23 cellular contexts compared by ENCODE assay signal in genomic region chr11:93845181-93846092, GRCh38. TPM values are rescaled to one million over a fixed set of nuclear protein-coding genes. Genes with fewer than 3 reads are reported as not detected.
DNase-seq lines count a peak whose midpoint lies in the region; ATAC-seq and TF ChIP-seq lines count a peak whose summit lies in the region.
"Had no signal": no experiment of that assay in that cellular context is flagged by ENCODE, and none has a peak within 500 bp of the region (broad histone marks: within the 10 kb centered on the region; RNA-seq: fewer than 3 reads in every experiment).

No MANE protein-coding gene starts in this region.

- H3K27me3 ChIP-seq in SK-N-SH (ENCODE audit: insufficient read depth) (no peaks in the 10 kb centered on the region), IMR-90 (ENCODE audit: control insufficient read depth, insufficient read depth, low read length) (no peaks in the 10 kb centered on the region), endodermal cell (ENCODE audit: control insufficient read depth, insufficient read depth, low read length, poor library complexity, severe bottlenecking) (no peaks in the 10 kb centered on the region)
- H3K27me3 ChIP-seq: MG63 had no signal

- no peak overlapping the region for H2AK9ac ChIP-seq in IMR-90 (replicated peaks; ENCODE audit: low read depth, low read length, poor library complexity)

- 65% methylated on average over 7 of the region's 8 CpGs for WGBS in SK-N-SH (ENCODE audit: low lambda C conversion rate)
- 100% methylated on average over 2 of the region's 8 CpGs; no CpG with 5 or more reads in 1 of the 2 experiments for WGBS in IMR-90 (ENCODE audit: extremely low coverage in 2 of 2, insufficient read length in 1 of 2), 2 experiments
- WGBS in endodermal cell (ENCODE audit: insufficient coverage in 1 of 2, insufficient read length in 1 of 2), 2 experiments, result 80 to 86% methylated on average over 7 to 8 of the region's 8 CpGs

- dilution Hi-C loops in IMR-90 (cut with HindIII; ENCODE audit: low sequenced_read_pairs, unreplicated experiment), result no loop called here

- no peak overlapping the region for H3K27ac Mint-ChIP-seq in endodermal cell
- H3K27ac Mint-ChIP-seq: IgD-negative memory B cell had no signal

- no peak overlapping the region; the same call in 1 of the 2 replicates for H4K5ac ChIP-seq in IMR-90 (ENCODE audit: low read depth, low read length)

- no peak overlapping the region for H3K4me3 ChIP-seq in SK-N-SH (ENCODE audit: low read depth in 2 of 2, low read length in 1 of 2)
- no peak overlapping the region for H3K4me3 ChIP-seq in IMR-90 (ENCODE audit: insufficient read depth, low read depth, low read length)
- H3K4me3 ChIP-seq in endodermal cell (ENCODE audit: low read length), result no peak overlapping the region
- H3K4me3 ChIP-seq: MG63 had no signal

- no peak for ATAC-seq in SK-N-SH treated with all-trans-retinoic acid at 6 μM for 48 hours
- ATAC-seq in IMR-90 (ENCODE audit: low read depth), result no peak
- no peak for ATAC-seq in HG03280 (IDR thresholded peaks at IDR 0.05; ENCODE audit: unreplicated experiment)
- ATAC-seq in HG02763 (IDR thresholded peaks at IDR 0.05; ENCODE audit: unreplicated experiment), result no peak

- no peaks in the 10 kb centered on the region for H3K9me2 ChIP-seq in SK-N-SH

- in situ Hi-C loops in IMR-90 (cut with MboI; ENCODE audit: low sequenced_read_pairs), result no loop called here

- H3K14ac ChIP-seq in IMR-90 (replicated peaks; ENCODE audit: low read depth, low read length), result no peak overlapping the region

- peak overlapping the region; percentile 45; the same call in 1 of the 2 replicates for H3K4ac ChIP-seq in IMR-90 (ENCODE audit: low read depth, low read length)

- BruUV-seq in IMR-90 (replicated peaks; lab: Mats Ljungman, UMichigan), result no TSS peak

- H3K18ac ChIP-seq in IMR-90 (ENCODE audit: low read depth, low read length), result peak overlapping the region; percentile 96; the same call in 1 of the 2 replicates

- H3K36me3 ChIP-seq in SK-N-SH (replicated peaks in 1 of 2; ENCODE audit: control insufficient read depth in 1 of 2, insufficient read depth in 2 of 2, low read length in 1 of 2) (no peaks in the 10 kb centered on the region), IMR-90 (ENCODE audit: control insufficient read depth, insufficient read depth, low read length) (no peaks in the 10 kb centered on the region), endodermal cell (ENCODE audit: control insufficient read depth, insufficient read depth, low read length) (no peaks in the 10 kb centered on the region)
- H3K36me3 ChIP-seq: MG63 had no signal

- POLR2A ChIA-PET in SK-N-SH (lab: Yijun Ruan, JAX), result no interaction called here
- POLR2A ChIA-PET in IMR-90 (lab: Charles Lee; ENCODE audit: unreplicated experiment), result no interaction called here

- intact Hi-C loops in IMR-90 (cut with micrococcal nuclease), result no loop called here

- H3K9me1 ChIP-seq in IMR-90 (ENCODE audit: insufficient read depth, low read length), result peaks cover 3% of the 10 kb centered on the region; the same call in 1 of the 2 replicates

- no peak for TF ChIP-seq CTCF in SK-N-SH (IDR thresholded peaks at IDR 0.05)
- no peak for TF ChIP-seq CTCF in IMR-90 (conservative IDR thresholded peaks at IDR 0.05; ENCODE audit: low read depth, low read length)
- TF ChIP-seq CTCF in endodermal cell (conservative IDR thresholded peaks at IDR 0.05), result no peak

- H2AK5ac ChIP-seq in IMR-90 (ENCODE audit: low read depth, low read length), result peak overlapping the region; percentile 84

- peak overlapping the region in 1 of 2 experiments; percentile 88; a peak in 1 of 4 replicates for H4K8ac ChIP-seq in IMR-90 (ENCODE audit: low read depth in 2 of 2, low read length in 2 of 2)

- TF ChIP-seq POLR2A in IMR-90 (IDR thresholded peaks at IDR 0.05; ENCODE audit: low read depth, low read length), result no peak

- H3K27me3 Mint-ChIP-seq in endodermal cell (ENCODE audit: insufficient read depth), result no peaks in the 10 kb centered on the region

- H3F3A ChIP-seq in SK-N-SH (replicated peaks; ENCODE audit: insufficient read depth), result peaks cover 3% of the 10 kb centered on the region

- H3K79me1 ChIP-seq in IMR-90 (ENCODE audit: low read depth in 1 of 2, low read length in 2 of 2), result no peaks in the 10 kb centered on the region

- H3K4me3 Mint-ChIP-seq in endodermal cell, result no peak overlapping the region
- H3K4me3 Mint-ChIP-seq: CD14-positive monocyte, IgD-negative memory B cell had no signal

- no peak overlapping the region; the same call in 2 of the 3 replicates for H2BK15ac ChIP-seq in IMR-90 (ENCODE audit: low read depth, low read length)

- no peak overlapping the region for H3K27ac ChIP-seq in SK-N-SH (ENCODE audit: low read depth in 2 of 2, low read length in 1 of 2)
- no peak overlapping the region for H3K27ac ChIP-seq in IMR-90 (ENCODE audit: insufficient read depth, low read length)
- H3K27ac ChIP-seq in endodermal cell (ENCODE audit: low read depth, low read length), result no peak overlapping the region
- H3K27ac ChIP-seq: HL-60 had no signal

- DNase-seq in SK-N-SH (peak; percentile 31), IMR-90 (no peak), endodermal cell (peak; percentile 17), kidney tubule cell (ENCODE audit: low spot score) (peak; percentile 76)
- no peak for DNase-seq in activated CD4-positive, alpha-beta T cell treated with anti-CD3 and anti-CD28 coated beads for 4 hours
- DNase-seq: 8988T, COR-L47, DMS 273 treated with DMSO at 0.1 percent for 48 hours, MG63, NCI-H1092, NCI-H146, NCI-H2029 treated with DMSO at 0.1 percent for 48 hours, NCI-H2171 treated with DMSO at 0.1 percent for 48 hours, NCI-H446 treated with DMSO at 0.1 percent for 48 hours, NCI-H748 treated with DMSO at 0.1 percent for 48 hours, SHP77 treated with DMSO at 0.1 percent for 48 hours had no signal

- CTCF ChIA-PET in SK-N-SH (lab: Yijun Ruan, JAX), result no interaction called here
- CTCF ChIA-PET in IMR-90 (lab: Yijun Ruan, JAX), result no interaction called here

- H3K4me1 ChIP-seq in SK-N-SH (ENCODE audit: control insufficient read depth in 1 of 2, insufficient read depth in 2 of 2, low read depth in 1 of 2, low read length in 1 of 2) (peaks cover 9% of the 10 kb centered on the region in 2 experiments; a peak in 2 of 4 replicates), IMR-90 (ENCODE audit: control insufficient read depth, insufficient read depth, low read length) (peaks cover 11% of the 10 kb centered on the region), endodermal cell (ENCODE audit: control insufficient read depth, insufficient read depth, low read length) (no peaks in the 10 kb centered on the region)

- peaks cover 16% of the 10 kb centered on the region for H3K4me1 Mint-ChIP-seq in endodermal cell

- TF ChIP-seq RAD21 in SK-N-SH (IDR thresholded peaks at IDR 0.05; ENCODE audit: low read length), result no peak
- no peak for TF ChIP-seq RAD21 in IMR-90 (IDR thresholded peaks at IDR 0.05; ENCODE audit: low read length)

- no peaks in the 10 kb centered on the region for H3K9me3 Mint-ChIP-seq in endodermal cell
- H3K9me3 Mint-ChIP-seq: IgD-negative memory B cell had no signal

- no peak overlapping the region for H3K56ac ChIP-seq in IMR-90 (ENCODE audit: extremely low read depth, insufficient read depth, low read length)

- no peak overlapping the region for H2BK20ac ChIP-seq in IMR-90 (ENCODE audit: low read depth, low read length)

- H4K91ac ChIP-seq in IMR-90 (ENCODE audit: insufficient read depth, low read depth, low read length), result peak overlapping the region; percentile 53

- H3K4me2 ChIP-seq in SK-N-SH (0 out of 2 replicates have a peak overlapping the region, but pooled peaks have one; percentile 31), IMR-90 (ENCODE audit: low read depth, low read length) (no peak overlapping the region)

- H3K79me2 ChIP-seq in SK-N-SH (ENCODE audit: insufficient read depth), result no peaks in the 10 kb centered on the region

- H2AFZ ChIP-seq in SK-N-SH (ENCODE audit: low read depth), result no peak overlapping the region
- no peak overlapping the region for H2AFZ ChIP-seq in IMR-90 (replicated peaks; ENCODE audit: low read length, poor library complexity)

- no peak for TF ChIP-seq EP300 in SK-N-SH (IDR thresholded peaks at IDR 0.05; ENCODE audit: borderline replicate concordance in 1 of 2, low read depth in 1 of 2, low read length in 1 of 2)

- H3K9me3 ChIP-seq in SK-N-SH (no peaks in the 10 kb centered on the region), IMR-90 (ENCODE audit: control insufficient read depth, insufficient read depth, low read length) (no peaks in the 10 kb centered on the region), endodermal cell (ENCODE audit: control insufficient read depth, low read length) (no peaks in the 10 kb centered on the region)
- H3K9me3 ChIP-seq: MG63 had no signal

- no peaks in the 10 kb centered on the region for H3K36me3 Mint-ChIP-seq in endodermal cell (ENCODE audit: low read depth)
- H3K36me3 Mint-ChIP-seq: CD14-positive monocyte, IgD-negative memory B cell had no signal

- H3K9ac ChIP-seq in SK-N-SH (no peak overlapping the region), IMR-90 (ENCODE audit: low read depth, low read length) (no peak overlapping the region), endodermal cell (ENCODE audit: extremely low read depth, low read length, poor library complexity, severe bottlenecking) (no peak overlapping the region)

- H2BK5ac ChIP-seq in IMR-90 (ENCODE audit: low read depth, low read length, poor library complexity, severe bottlenecking), result no peak overlapping the region

- H3K23ac ChIP-seq in IMR-90 (ENCODE audit: low read depth, low read length), result no peak overlapping the region

- peak overlapping the region; percentile 95 for H2BK120ac ChIP-seq in IMR-90 (ENCODE audit: low read depth, low read length)

- H4K20me1 ChIP-seq in SK-N-SH (ENCODE audit: insufficient read depth) (no peaks in the 10 kb centered on the region), IMR-90 (ENCODE audit: insufficient read depth, low read length) (no peaks in the 10 kb centered on the region)

TF ChIP-seq in SK-N-SH, 30 proteins besides CTCF, POLR2A, EP300 and RAD21 (continues in another document):
- TF ChIP-seq MXI1 (IDR thresholded peaks at IDR 0.05; ENCODE audit: low read depth, low read length) (no peak), NRF1 (IDR thresholded peaks at IDR 0.05; ENCODE audit: low read depth, low read length) (no peak)

TF ChIP-seq in IMR-90, 13 proteins besides CTCF, POLR2A, EP300 and RAD21 (continues in another document):
- TF ChIP-seq MAZ (IDR thresholded peaks at IDR 0.05; ENCODE audit: borderline replicate concordance, low read depth, low read length), result no peak
- TF ChIP-seq RCOR1 (IDR thresholded peaks at IDR 0.05; ENCODE audit: insufficient replicate concordance, low read length), result no peak
- TF ChIP-seq CEBPB (IDR thresholded peaks at IDR 0.05; ENCODE audit: low read depth, low read length), result no peak
- TF ChIP-seq MXI1 (IDR thresholded peaks at IDR 0.05; ENCODE audit: borderline replicate concordance, low read depth, low read length), result no peak

RNA-seq across cellular contexts. Expression of gene VSTM5, which starts 5.0 kb away (rescaled TPM):
- polyA plus RNA-seq in SK-N-SH (2012; rRNA removed) (0.12 and 0.19 TPM in 2 replicates), IMR-90 (2012; rRNA removed) (0.17 and 0.43 TPM in 2 replicates)
- 0.13 TPM in 2 replicates for polyA plus RNA-seq in SK-N-SH (2012; cell fraction: cytosol; rRNA removed)
- 0.52 and 0.53 TPM in 2 replicates for polyA plus RNA-seq in SK-N-SH (2012; cell fraction: nucleus; rRNA removed)
- total RNA-seq in IMR-90 (2012; rRNA removed) (0.28 and 0.36 TPM in 2 replicates), endodermal cell (under 1 TPM; 0.29 to 0.75 TPM)
- 0.14 and 0.15 TPM in 2 replicates for polyA plus RNA-seq in IMR-90 (2012; cell fraction: cytosol; rRNA removed)
- 0.53 and 1.5 TPM in 2 replicates for polyA plus RNA-seq in IMR-90 (2012; cell fraction: nucleus; rRNA removed; ENCODE audit: low replicate concordance)
- 0.25 TPM for polyA plus RNA-seq in endodermal cell (2013, experiment 1 of 2)
- polyA plus RNA-seq in endodermal cell (2013, experiment 2 of 2), result 0.25 TPM
- total RNA-seq: OCI-LY7 had no signal
- polyA plus RNA-seq: CD14-positive monocyte had no signal

Comparison
In these comparisons a context has a peak if more than half of its experiments do, and no peak if none do; other contexts are left out.
1. DNase-seq: peak in SK-N-SH (single experiment), endodermal cell (single experiment) and kidney tubule cell (single experiment); none in IMR-90 (single experiment) and activated CD4-positive, alpha-beta T cell treated with anti-CD3 and anti-CD28 coated beads for 4 hours (0 of 2).